ENCODE assay signal across 17 cellular contexts in genomic region chr2:168738057-168738456, GRCh38.
DNase-seq lines count a peak whose midpoint lies in the region; ATAC-seq and TF ChIP-seq lines count a peak whose summit lies in the region.
"Had no signal": no experiment of that assay in that cellular context is flagged by ENCODE, and none has a peak within 500 bp of the region (broad histone marks: within the 10 kb centered on the region; RNA-seq: fewer than 3 reads in every experiment).

No MANE protein-coding gene starts in this region.

- H3K9me3 ChIP-seq in GM23248 (ENCODE audit: low read depth) (no peaks in the 10 kb centered on the region), mucosa of descending colon (no peaks in the 10 kb centered on the region), prostate gland (no peaks in the 10 kb centered on the region)
- H3K9me3 ChIP-seq: thoracic aorta had no signal

- H3K4me3 ChIP-seq in GM23248, result no peak overlapping the region
- no peak overlapping the region for H3K4me3 ChIP-seq in mucosa of descending colon
- H3K4me3 ChIP-seq in coronary artery, result no peak overlapping the region
- no peak overlapping the region for H3K4me3 ChIP-seq in prostate gland
- H3K4me3 ChIP-seq: SK-N-MC, thoracic aorta had no signal

- TF ChIP-seq POLR2A in prostate gland (IDR thresholded peaks at IDR 0.05), result no peak

- no peak overlapping the region for H2AFZ ChIP-seq in GM23248

- H3K9ac ChIP-seq in GM23248, result no peak overlapping the region

- peaks cover 11% of the 10 kb centered on the region; the same call in 1 of the 2 replicates for H3K4me1 ChIP-seq in GM23248 (ENCODE audit: insufficient read depth)
- no peaks in the 10 kb centered on the region for H3K4me1 ChIP-seq in mucosa of descending colon (ENCODE audit: low read depth)
- H3K4me1 ChIP-seq in prostate gland (replicated peaks), result no peaks in the 10 kb centered on the region

- H3K79me2 ChIP-seq in GM23248 (ENCODE audit: insufficient read depth), result no peaks in the 10 kb centered on the region

- no peaks in the 10 kb centered on the region for H3K9me2 ChIP-seq in GM23248 (ENCODE audit: insufficient read depth)

- intact Hi-C loops in mucosa of descending colon (cut with DNase I, micrococcal nuclease) (no loop called here), prostate gland (cut with DNase I) (no loop called here)

- H3K27ac ChIP-seq in GM23248 (no peak overlapping the region), coronary artery (no peak overlapping the region), prostate gland (no peak overlapping the region)
- H3K27ac ChIP-seq: HL-60, SK-N-MC, thoracic aorta, VCaP had no signal

- no peaks in the 10 kb centered on the region for H4K20me1 ChIP-seq in GM23248 (ENCODE audit: insufficient read depth)

- 46 to 50% methylated on average over 1 of the region's 1 CpG for WGBS in GM23248 (ENCODE audit: low coverage in 1 of 2, low lambda C conversion rate in 2 of 2, missing lambda C conversion rate in 2 of 2), 2 experiments
- WGBS in prostate gland, result 90% methylated on average over 1 of the region's 1 CpG

- H3F3A ChIP-seq in GM23248 (ENCODE audit: insufficient read depth), result no peaks in the 10 kb centered on the region

- in situ Hi-C loops in GM23248 (cut with MboI), result no loop called here
- in situ Hi-C loops in GM13977 (cut with MboI; ENCODE audit: low pct_unique_long_range_greater_than_20kb, low sequenced_read_pairs, unreplicated experiment), result no loop called here

- peak; percentile 82 for ATAC-seq in mucosa of descending colon

- TF ChIP-seq CTCF in mucosa of descending colon (IDR thresholded peaks at IDR 0.05), result no peak
- no peak for TF ChIP-seq CTCF in coronary artery (IDR thresholded peaks at IDR 0.05)
- TF ChIP-seq CTCF in prostate gland (IDR thresholded peaks at IDR 0.05), result no peak
- TF ChIP-seq CTCF in GM13977 (IDR thresholded peaks at IDR 0.05; ENCODE audit: extremely low read depth, insufficient read depth, missing control alignments), result no peak

- DNase-seq in GM23248, result peak; percentile 62
- peak; percentile 15 for DNase-seq in NCI-H226
- DNase-seq in cerebellum (ENCODE audit: low spot score), result peak; percentile 29
- peak in 1 of 3 donors; percentile 32 for DNase-seq in mucosa of descending colon
- DNase-seq in activated naive CD4-positive, alpha-beta T cell (lab: John Stamatoyannopoulos, UW), result no peak
- DNase-seq in coronary artery (ENCODE audit: low spot score), result no peak
- DNase-seq in prostate gland (ENCODE audit: low spot score), result no peak
- no peak for DNase-seq in GM13977 (ENCODE audit: low spot score)
- DNase-seq: activated gamma-delta T cell, endodermal cell, islet precursor cell, Kasumi-1, NCI-H2081 had no signal

- H3K36me3 ChIP-seq in GM23248 (ENCODE audit: low read depth) (no peaks in the 10 kb centered on the region), mucosa of descending colon (ENCODE audit: low read depth) (no peaks in the 10 kb centered on the region), prostate gland (no peaks in the 10 kb centered on the region)
- H3K36me3 ChIP-seq: thoracic aorta had no signal

- H3K4me2 ChIP-seq in GM23248 (ENCODE audit: unreplicated experiment), result no peak overlapping the region

- H3K27me3 ChIP-seq in GM23248 (replicated peaks; ENCODE audit: insufficient read depth) (no peaks in the 10 kb centered on the region), prostate gland (replicated peaks; ENCODE audit: insufficient read depth) (no peaks in the 10 kb centered on the region)

Comparison
In these comparisons a context has a peak if more than half of its experiments do, and no peak if none do; other contexts are left out.
1. DNase-seq: peak in GM23248 (single experiment), NCI-H226 (single experiment) and cerebellum (single experiment); none in activated naive CD4-positive, alpha-beta T cell (0 of 4), coronary artery (single experiment), prostate gland (single experiment) and GM13977 (single experiment).